Comparison of ENCODE assay signal across 27 cellular contexts in genomic region chr3:56778904-56779303, GRCh38. TPM values are rescaled to one million over a fixed set of nuclear protein-coding genes. Genes with fewer than 3 reads are reported as not detected.
A peak's percentile ranks its signal among the peaks of the same experiment; 100 is the strongest.
DNase-seq lines count a peak whose midpoint lies in the region; ATAC-seq, FAIRE-seq and TF ChIP-seq lines count a peak whose summit lies in the region.
"Had no signal": no experiment of that assay in that cellular context is flagged by ENCODE, and none has a peak within 500 bp of the region (broad histone marks: within the 10 kb centered on the region; RNA-seq: fewer than 3 reads in every experiment).

No MANE protein-coding gene starts in this region.

- WGBS in GM12878 (ENCODE audit: insufficient coverage, insufficient replicate concordance, low lambda C conversion rate, missing lambda C conversion rate), result 53% methylated on average over 2 of the region's 2 CpGs

- no peak for ATAC-seq in CD8-positive, alpha-beta T cell
- no peak for ATAC-seq in GM12878
- no peak for ATAC-seq in natural killer cell treated with Interleukin-12 subunit alpha and Interleukin-12 subunit beta and Interleukin-15 and Interleukin-18, amount 100 ng/mL, for 72 hours
- no peak for ATAC-seq in omental fat pad (ENCODE audit: low FRiP score)
- ATAC-seq: A549, right cardiac atrium, WTC11 had no signal

- no peak for TF ChIP-seq EP300 in GM12878 (IDR thresholded peaks at IDR 0.05; ENCODE audit: borderline replicate concordance in 1 of 2, control insufficient read depth in 1 of 2, low read depth in 2 of 2, low read length in 2 of 2)

- no peak overlapping the region for H3K9ac ChIP-seq in GM12878 (ENCODE audit: control insufficient read depth, insufficient read depth, low read length)

- H3K4me2 ChIP-seq in GM12878 (ENCODE audit: control insufficient read depth, insufficient read depth), result no peak overlapping the region
- H3K4me2 ChIP-seq: A549 had no signal

- no peak for FAIRE-seq in GM12878 (lab: Jason Lieb, UNC)
- FAIRE-seq: A549, urothelium cell line had no signal

- no peak for DNase-seq in activated T-cell treated with anti-CD3 and anti-CD28 coated beads, Interleukin-2, amount 50 U/mL, for 24 hours
- DNase-seq in activated T-cell treated with anti-CD3 and anti-CD28 coated beads for 4 hours, result no peak
- DNase-seq in CD8-positive, alpha-beta T cell, result no peak
- no peak for DNase-seq in GM12878 (ENCODE audit: low read depth, low spot score)
- DNase-seq in natural killer cell treated with Interleukin-12 subunit alpha and Interleukin-12 subunit beta and Interleukin-15 and Interleukin-18, amount 100 ng/mL, for 72 hours (ENCODE audit: low spot score), result no peak
- no peak for DNase-seq in omental fat pad (ENCODE audit: low spot score)
- no peak for DNase-seq in NCI-H2081 treated with DMSO at 0.1 percent for 48 hours (lab: John Stamatoyannopoulos, UW)
- DNase-seq in COR-L47 (lab: John Stamatoyannopoulos, UW), result no peak
- DNase-seq: activated CD4-positive, alpha-beta T cell treated with anti-CD3 and anti-CD28 coated beads, Interleukin-2, amount 50 U/mL, for 1 hour; activated CD8-positive, alpha-beta memory T cell treated with anti-CD3 and anti-CD28 coated beads, Interleukin-2, amount 50 U/mL, for 4 hours; activated effector memory CD4-positive, alpha-beta T cell treated with Interleukin-2 at 50 U/mL for 16 hours; effector memory CD4-positive, alpha-beta T cell; hypothalamus; MM.1S; NCI-H1417 treated with DMSO at 0.1 percent for 48 hours; NCI-H345; right cardiac atrium; stimulated activated CD4-positive, alpha-beta T cell treated with anti-CD3 and anti-CD28 coated beads, Interleukin-1b, Interleukin-23, amount 100 ng/mL, for 48 hours; stomach had no signal

- in situ Hi-C loops in GM12878 (cut with MboI), result no loop called here

- BruUV-seq in GM12878 (replicated peaks; lab: Mats Ljungman, UMichigan), result no TSS peak

- SMC1A ChIA-PET in GM12878 (lab: Charles Lee; ENCODE audit: uncharacterized antibody, unreplicated experiment), result interaction anchor here (0.9 to 15.2 kb wide), 7 partner anchors 12 to 53 kb away, joined by 3 to 383 read pairs (median 9); partner anchors contain the start of gene ARHGEF3

- no peaks in the 10 kb centered on the region for H3K9me3 Mint-ChIP-seq in activated T-cell treated with anti-CD3 and anti-CD28 coated beads, Interleukin-2, amount 50 U/mL, for 24 hours
- no peaks in the 10 kb centered on the region for H3K9me3 Mint-ChIP-seq in CD8-positive, alpha-beta T cell
- H3K9me3 Mint-ChIP-seq in natural killer cell treated with Interleukin-12 subunit alpha and Interleukin-12 subunit beta and Interleukin-15 and Interleukin-18, amount 100 ng/mL, for 72 hours, result no peaks in the 10 kb centered on the region
- H3K9me3 Mint-ChIP-seq: memory B cell, WTC11 had no signal

- POLR2A ChIA-PET in CD8-positive, alpha-beta T cell (lab: Charles Lee), result interaction anchor here (2.8 to 12.9 kb wide), 2 partner anchors 20 to 25 kb away, joined by 12 to 182 read pairs; partner anchors contain the start of gene ARHGEF3
- POLR2A ChIA-PET in GM12878 (lab: Charles Lee), result interaction anchor here (0.6 to 2.6 kb wide), 7 partner anchors 8 to 82 kb away, joined by 4 to 15 read pairs (median 10); no protein-coding TSS in a partner anchor

- peaks cover 91% of the 10 kb centered on the region for H3K4me1 Mint-ChIP-seq in activated T-cell treated with anti-CD3 and anti-CD28 coated beads, Interleukin-2, amount 50 U/mL, for 24 hours (ENCODE audit: low read depth)
- H3K4me1 Mint-ChIP-seq in CD8-positive, alpha-beta T cell (ENCODE audit: low read depth), result peaks cover 93% of the 10 kb centered on the region
- H3K4me1 Mint-ChIP-seq in natural killer cell treated with Interleukin-12 subunit alpha and Interleukin-12 subunit beta and Interleukin-15 and Interleukin-18, amount 100 ng/mL, for 72 hours (ENCODE audit: low read depth in 2 of 2), result peaks cover 77 to 87% of the 10 kb centered on the region in 2 donors

- TF ChIP-seq POLR2A in GM12878 (IDR thresholded peaks at IDR 0.05; ENCODE audit: low read depth, low read length), result no peak

- H3K27ac Mint-ChIP-seq in activated T-cell treated with anti-CD3 and anti-CD28 coated beads, Interleukin-2, amount 50 U/mL, for 24 hours, result peak overlapping the region; percentile 64
- H3K27ac Mint-ChIP-seq in CD8-positive, alpha-beta T cell, result peak overlapping the region; percentile 50
- peak overlapping the region; percentile 83 to 93 for H3K27ac Mint-ChIP-seq in natural killer cell treated with Interleukin-12 subunit alpha and Interleukin-12 subunit beta and Interleukin-15 and Interleukin-18, amount 100 ng/mL, for 72 hours
- H3K27ac Mint-ChIP-seq: memory B cell, WTC11 had no signal

- H2AFZ ChIP-seq in GM12878 (ENCODE audit: control insufficient read depth, low read depth, low read length), result no peak overlapping the region

- no peak for TF ChIP-seq CTCF in CD8-positive, alpha-beta T cell (IDR thresholded peaks at IDR 0.05)
- TF ChIP-seq CTCF in GM12878 (IDR thresholded peaks at IDR 0.05 in 2 of 3, conservative IDR thresholded peaks at IDR 0.05 in 1 of 3; ENCODE audit: control insufficient read depth in 2 of 3, extremely low read depth in 1 of 3, insufficient read depth in 1 of 3, low read depth in 3 of 3, low read length in 3 of 3) (no peak), omental fat pad (IDR thresholded peaks at IDR 0.05) (no peak)

- CTCF ChIA-PET in CD8-positive, alpha-beta T cell (lab: Charles Lee), result interaction anchor here (1.0 to 8.6 kb wide), 3 partner anchors 9 to 212 kb away, joined by 3 to 117 read pairs (median 8); partner anchors contain the start of gene ARHGEF3
- CTCF ChIA-PET in GM12878 (lab: Yijun Ruan, JAX), result interaction anchor here (0.8 to 9.8 kb wide), 6 partner anchors 11 to 75 kb away, joined by 3 to 160 read pairs (median 6); partner anchors contain the start of gene ARHGEF3

- RAD21 ChIA-PET in GM12878 (lab: Charles Lee; ENCODE audit: unreplicated experiment), result interaction anchor here (1.0 to 15.5 kb wide), 9 partner anchors 9 to 220 kb away, joined by 3 to 245 read pairs (median 4); partner anchors contain the start of gene ARHGEF3

- no peaks in the 10 kb centered on the region for H3K27me3 Mint-ChIP-seq in activated T-cell treated with anti-CD3 and anti-CD28 coated beads, Interleukin-2, amount 50 U/mL, for 24 hours
- no peaks in the 10 kb centered on the region for H3K27me3 Mint-ChIP-seq in CD8-positive, alpha-beta T cell (ENCODE audit: low read depth)
- no peaks in the 10 kb centered on the region for H3K27me3 Mint-ChIP-seq in natural killer cell treated with Interleukin-12 subunit alpha and Interleukin-12 subunit beta and Interleukin-15 and Interleukin-18, amount 100 ng/mL, for 72 hours
- H3K27me3 Mint-ChIP-seq: memory B cell had no signal

- intact Hi-C loops in CD8-positive, alpha-beta T cell (cut with DNase I, micrococcal nuclease), result loop anchor here in 1 of 2 experiments (1.0 kb wide), 1 partner anchor 9 kb away; no protein-coding TSS in a partner anchor
- intact Hi-C loops in GM12878 (cut with micrococcal nuclease; ENCODE audit: unreplicated experiment), result no loop called here

- H3K36me3 ChIP-seq in CD8-positive, alpha-beta T cell (ENCODE audit: insufficient read depth, low read length), result no peaks in the 10 kb centered on the region
- peaks cover 0 to 5% of the 10 kb centered on the region in 2 experiments; a peak in 1 of 4 replicates for H3K36me3 ChIP-seq in GM12878 (ENCODE audit: control insufficient read depth in 2 of 2, insufficient read depth in 2 of 2, low read length in 1 of 2)
- H3K36me3 ChIP-seq: neutrophil, SJSA1, stomach had no signal

- H3K4me3 Mint-ChIP-seq in activated T-cell treated with anti-CD3 and anti-CD28 coated beads, Interleukin-2, amount 50 U/mL, for 24 hours, result no peak overlapping the region
- no peak overlapping the region for H3K4me3 Mint-ChIP-seq in CD8-positive, alpha-beta T cell
- peak overlapping the region; percentile 12 for H3K4me3 Mint-ChIP-seq in natural killer cell treated with Interleukin-12 subunit alpha and Interleukin-12 subunit beta and Interleukin-15 and Interleukin-18, amount 100 ng/mL, for 72 hours
- H3K4me3 Mint-ChIP-seq: memory B cell, WTC11 had no signal

- no peak for TF ChIP-seq RAD21 in GM12878 (IDR thresholded peaks at IDR 0.05; ENCODE audit: insufficient read depth, low read depth, low read length)

- no peaks in the 10 kb centered on the region for H3K9me3 ChIP-seq in CD8-positive, alpha-beta T cell (ENCODE audit: low read length)
- no peaks in the 10 kb centered on the region for H3K9me3 ChIP-seq in GM12878 (replicated peaks; ENCODE audit: control insufficient read depth, insufficient read depth, low read length)
- H3K9me3 ChIP-seq: A549, neutrophil, SJSA1, stomach had no signal

- peaks cover 57% of the 10 kb centered on the region for H3K36me3 Mint-ChIP-seq in activated T-cell treated with anti-CD3 and anti-CD28 coated beads, Interleukin-2, amount 50 U/mL, for 24 hours (ENCODE audit: low read depth)
- peaks cover 58% of the 10 kb centered on the region for H3K36me3 Mint-ChIP-seq in CD8-positive, alpha-beta T cell
- peaks cover 17% of the 10 kb centered on the region for H3K36me3 Mint-ChIP-seq in natural killer cell treated with Interleukin-12 subunit alpha and Interleukin-12 subunit beta and Interleukin-15 and Interleukin-18, amount 100 ng/mL, for 72 hours
- H3K36me3 Mint-ChIP-seq: WTC11 had no signal

- H3K4me3 ChIP-seq in CD8-positive, alpha-beta T cell (ENCODE audit: low read depth, low read length), result no peak overlapping the region
- H3K4me3 ChIP-seq in GM12878, result no peak overlapping the region
- H3K4me3 ChIP-seq: A549, coronary artery, SJSA1, stomach had no signal

- peaks cover 92% of the 10 kb centered on the region for H3K4me1 ChIP-seq in CD8-positive, alpha-beta T cell (ENCODE audit: insufficient read depth, low read length)
- peaks cover 40% of the 10 kb centered on the region for H3K4me1 ChIP-seq in GM12878 (ENCODE audit: control insufficient read depth, insufficient read depth, low read length)

- H3K79me2 ChIP-seq in GM12878 (ENCODE audit: control insufficient read depth, insufficient read depth, low read length), result peaks cover 48% of the 10 kb centered on the region

- no peak overlapping the region for H3K27ac ChIP-seq in CD8-positive, alpha-beta T cell (ENCODE audit: low read depth, low read length)
- no peak overlapping the region for H3K27ac ChIP-seq in GM12878 (ENCODE audit: control insufficient read depth, insufficient read depth)
- H3K27ac ChIP-seq: A549, coronary artery, neutrophil, RWPE1, SJSA1 had no signal

- no peaks in the 10 kb centered on the region for H3K27me3 ChIP-seq in CD8-positive, alpha-beta T cell (ENCODE audit: insufficient read depth, low read length)
- no peaks in the 10 kb centered on the region for H3K27me3 ChIP-seq in GM12878 (replicated peaks in 1 of 2; ENCODE audit: control insufficient read depth in 2 of 2, insufficient read depth in 2 of 2, low read length in 1 of 2)
- H3K27me3 ChIP-seq: neutrophil, SJSA1, stomach had no signal

- H4K20me1 ChIP-seq in GM12878 (ENCODE audit: control insufficient read depth, insufficient read depth), result no peaks in the 10 kb centered on the region

RNA-seq across cellular contexts. Expression of gene ARHGEF3, which starts 22.8 kb away (rescaled TPM):
- 10 to 100 TPM; 38.8 to 39.9 TPM for total RNA-seq in CD8-positive, alpha-beta T cell
- total RNA-seq in GM12878 (2013; cell fraction: nucleolus; rRNA removed), result 48.9 and 50.4 TPM in 2 replicates
- total RNA-seq in GM12878 (2014; rRNA removed) (39.9 and 42.2 TPM in 2 replicates), GM12878 (2014; rRNA removed; fragmentation: Illumina TruSeq; extraction: Trizol) (59.3 and 61.0 TPM in 2 replicates), GM12878 (2021) (69.5 and 70.6 TPM in 2 replicates), omental fat pad (10 to 100 TPM; 16.9 to 26.3 (median 21.9) TPM)
- 6.4 TPM for polyA plus RNA-seq in GM12878 (2011; ENCODE audit: low read depth)
- polyA plus RNA-seq in GM12878 (2011; rRNA removed) (49.8 and 53.2 TPM in 2 replicates), GM12878 (2014; fragmentation: Illumina TruSeq; extraction: Trizol) (78.7 and 82.6 TPM in 2 replicates), GM12878 (2014; fragmentation: Nextera tagmentation; extraction: Ambion mirVana) (10 to 100 TPM; 21.8 to 31.1 TPM), GM12878 (2014; rRNA removed) (45.2 and 45.4 TPM in 2 replicates), GM12878 (2016; fragmentation: Nextera tagmentation; extraction: Ambion mirVana) (10 to 100 TPM; 68.9 to 74.5 TPM)
- polyA plus RNA-seq in GM12878 (2011; cell fraction: cytosol; rRNA removed), result 51.8 and 54.6 TPM in 2 replicates
- 34.9 and 46.0 TPM in 2 replicates for polyA plus RNA-seq in GM12878 (2011; cell fraction: nucleus; rRNA removed)
- polyA plus RNA-seq in GM12878 (2012), result 7.9 and 9.1 TPM in 2 replicates
- polyA minus RNA-seq in GM12878 (2011; rRNA and poly(A)+ RNA removed), result 70.3 and 91.3 TPM in 2 replicates
- 25.4 and 31.2 TPM in 2 replicates for polyA minus RNA-seq in GM12878 (2011; cell fraction: cytosol; rRNA and poly(A)+ RNA removed)
- 20.1 and 37.3 TPM in 2 replicates for polyA minus RNA-seq in GM12878 (2011; cell fraction: nucleus; rRNA and poly(A)+ RNA removed)
- 100 to 1,000 TPM in 1 of 2 donors, 10 to 100 TPM in 1; 42.9 to 102 TPM for total RNA-seq in natural killer cell treated with Interleukin-12 subunit alpha and Interleukin-12 subunit beta and Interleukin-15 and Interleukin-18, amount 100 ng/mL, for 72 hours
